ENCODE assay signal across 12 cellular contexts in the genomic region with DNA sequence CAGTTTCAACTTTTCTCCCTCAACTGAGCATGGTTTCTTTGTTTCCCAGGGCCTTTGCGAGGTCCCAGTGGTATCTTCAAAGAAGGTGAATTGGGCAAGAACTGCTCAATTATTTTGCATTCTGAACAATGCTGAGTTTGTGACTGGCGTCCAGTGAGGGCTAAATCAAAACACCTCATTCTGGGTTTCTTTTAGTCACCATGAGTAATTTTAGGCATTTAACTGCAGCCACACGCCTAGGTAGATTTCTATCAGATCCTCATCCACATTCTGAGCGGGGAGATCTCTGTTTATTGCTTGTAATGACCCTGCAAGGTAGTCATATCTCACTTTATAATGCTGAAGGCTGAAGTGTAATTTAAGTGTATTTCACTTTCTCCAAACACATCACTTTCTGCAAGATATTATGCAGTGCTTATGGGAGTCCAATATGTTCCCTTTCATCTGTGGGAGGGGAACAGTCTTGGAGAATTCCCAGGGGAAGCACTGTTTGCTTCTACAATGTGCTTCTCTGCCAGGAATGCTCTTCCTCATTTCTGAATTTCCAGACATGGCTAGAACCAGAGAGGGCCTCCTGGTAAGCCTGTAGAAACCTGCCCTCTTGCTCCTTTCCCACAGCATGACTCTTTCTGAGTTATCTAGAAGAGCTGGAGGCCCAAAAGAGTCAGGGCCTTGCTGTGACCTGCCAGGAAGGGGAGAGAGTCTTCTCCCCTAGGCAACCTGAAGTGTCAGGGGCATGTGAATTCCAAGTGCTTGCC.
DNase-seq lines count a peak whose midpoint lies in the region; ATAC-seq and TF ChIP-seq lines count a peak whose summit lies in the region.
"Had no signal": no experiment of that assay in that cellular context is flagged by ENCODE, and none has a peak within 500 bp of the region (broad histone marks: within the 10 kb centered on the region; RNA-seq: fewer than 3 reads in every experiment).

No MANE protein-coding gene starts in this region.

- H3K27me3 Mint-ChIP-seq in activated CD8-positive, alpha-beta T cell treated with anti-CD3 and anti-CD28 coated beads for 36 hours: no peaks in the 10 kb centered on the region
- no peaks in the 10 kb centered on the region for H3K27me3 Mint-ChIP-seq in activated CD8-positive, alpha-beta T cell treated with anti-CD3 and anti-CD28 coated beads, Interleukin-2, amount 10 ng/mL, durations not matched to agents 7 days and 5 days (ENCODE audit: low read depth)
- H3K27me3 Mint-ChIP-seq: B cell had no signal

- H3K4me1 ChIP-seq in thymus (ENCODE audit: control insufficient read depth, insufficient read depth, low read length): no peaks in the 10 kb centered on the region
- H3K4me1 ChIP-seq in effector memory CD4-positive, alpha-beta T cell (ENCODE audit: control insufficient read depth, insufficient read depth, low read length, poor library complexity, severe bottlenecking): no peaks in the 10 kb centered on the region

- ATAC-seq in activated CD8-positive, alpha-beta T cell treated with anti-CD3 and anti-CD28 coated beads for 36 hours: peak; percentile 37
- ATAC-seq in activated CD8-positive, alpha-beta T cell treated with anti-CD3 and anti-CD28 coated beads, Interleukin-2, amount 10 ng/mL, durations not matched to agents 7 days and 5 days: no peak
- ATAC-seq in GM21367 (IDR thresholded peaks at IDR 0.05; ENCODE audit: unreplicated experiment): no peak

- intact Hi-C loops in activated CD8-positive, alpha-beta T cell treated with anti-CD3 and anti-CD28 coated beads for 36 hours (cut with micrococcal nuclease): no loop called here

- peaks cover 24% of the 10 kb centered on the region for H3K36me3 ChIP-seq in thymus (ENCODE audit: control insufficient read depth, insufficient read depth)
- H3K36me3 ChIP-seq in effector memory CD4-positive, alpha-beta T cell (ENCODE audit: control insufficient read depth, insufficient read depth, low read length): no peaks in the 10 kb centered on the region
- H3K36me3 ChIP-seq: tibial nerve had no signal

- peaks cover 5% of the 10 kb centered on the region for H3K4me1 Mint-ChIP-seq in activated CD8-positive, alpha-beta T cell treated with anti-CD3 and anti-CD28 coated beads for 36 hours (ENCODE audit: low read depth)
- no peaks in the 10 kb centered on the region for H3K4me1 Mint-ChIP-seq in activated CD8-positive, alpha-beta T cell treated with anti-CD3 and anti-CD28 coated beads, Interleukin-2, amount 10 ng/mL, durations not matched to agents 7 days and 5 days (ENCODE audit: low read depth)
- H3K4me1 Mint-ChIP-seq: B cell had no signal

- no peaks in the 10 kb centered on the region for H3K9me3 ChIP-seq in thymus (ENCODE audit: control insufficient read depth)
- H3K9me3 ChIP-seq in effector memory CD4-positive, alpha-beta T cell (ENCODE audit: control insufficient read depth, low read length): no peaks in the 10 kb centered on the region
- H3K9me3 ChIP-seq: tibial nerve had no signal

- no peak for DNase-seq in activated CD8-positive, alpha-beta T cell treated with anti-CD3 and anti-CD28 coated beads for 36 hours
- DNase-seq in activated CD8-positive, alpha-beta T cell treated with anti-CD3 and anti-CD28 coated beads, Interleukin-2, amount 10 ng/mL, durations not matched to agents 7 days and 5 days: no peak
- DNase-seq in NCI-H69 (lab: John Stamatoyannopoulos, UW): peak; percentile 16
- DNase-seq in fibroblast of the aortic adventitia (ENCODE audit: low read depth): peak; percentile 54
- no peak for DNase-seq in NCI-H2081 (lab: John Stamatoyannopoulos, UW)
- no peak for DNase-seq in effector memory CD4-positive, alpha-beta T cell
- DNase-seq: aorta, NCI-H2227 treated with DMSO at 0.1 percent for 48 hours had no signal

- POLR2A ChIA-PET in activated CD8-positive, alpha-beta T cell treated with anti-CD3 and anti-CD28 coated beads for 36 hours (lab: Charles Lee): interaction anchor here (0.6 to 1.4 kb wide), 2 partner anchors 84 to 95 kb away, joined by 3 to 4 read pairs; no protein-coding TSS in a partner anchor
- POLR2A ChIA-PET in activated CD8-positive, alpha-beta T cell treated with anti-CD3 and anti-CD28 coated beads, Interleukin-2, amount 10 ng/mL, durations not matched to agents 7 days and 5 days (lab: Charles Lee): interaction anchor here (0.6 kb wide), 1 partner anchor 17 kb away, joined by 4 read pairs; no protein-coding TSS in a partner anchor

- WGBS in thymus: 97% methylated on average over 4 of the region's 4 CpGs

- no peak overlapping the region for H3K27ac Mint-ChIP-seq in activated CD8-positive, alpha-beta T cell treated with anti-CD3 and anti-CD28 coated beads for 36 hours
- H3K27ac Mint-ChIP-seq in activated CD8-positive, alpha-beta T cell treated with anti-CD3 and anti-CD28 coated beads, Interleukin-2, amount 10 ng/mL, durations not matched to agents 7 days and 5 days: no peak overlapping the region
- H3K27ac Mint-ChIP-seq: B cell had no signal

- H3K27me3 ChIP-seq in thymus (ENCODE audit: control insufficient read depth, insufficient read depth): no peaks in the 10 kb centered on the region
- H3K27me3 ChIP-seq in effector memory CD4-positive, alpha-beta T cell (replicated peaks; ENCODE audit: control insufficient read depth, insufficient read depth, low read length, poor library complexity, severe bottlenecking): no peaks in the 10 kb centered on the region
- H3K27me3 ChIP-seq: tibial nerve had no signal

- no peak for TF ChIP-seq CTCF in activated CD8-positive, alpha-beta T cell treated with anti-CD3 and anti-CD28 coated beads for 36 hours (IDR thresholded peaks at IDR 0.05)
- TF ChIP-seq CTCF in fibroblast of the aortic adventitia (IDR thresholded peaks at IDR 0.05; ENCODE audit: insufficient read depth, low read length): no peak

- H3K27ac ChIP-seq in thymus (ENCODE audit: low read depth): peak overlapping the region; percentile 8
- no peak overlapping the region for H3K27ac ChIP-seq in effector memory CD4-positive, alpha-beta T cell (ENCODE audit: insufficient read depth, low read length, poor library complexity, severe bottlenecking)

- H3K4me3 ChIP-seq in fibroblast of the aortic adventitia (ENCODE audit: low read depth, low read length) (no peak overlapping the region), thymus (ENCODE audit: low read length) (no peak overlapping the region)
- no peak overlapping the region for H3K4me3 ChIP-seq in effector memory CD4-positive, alpha-beta T cell (ENCODE audit: insufficient read depth, low read depth, low read length, poor library complexity, severe bottlenecking)
- H3K4me3 ChIP-seq: tibial nerve had no signal

- CTCF ChIA-PET in activated CD8-positive, alpha-beta T cell treated with anti-CD3 and anti-CD28 coated beads for 36 hours (lab: Charles Lee): interaction anchor here (1.4 to 13.1 kb wide), 2 partner anchors 12 to 132 kb away, joined by 5 to 92 read pairs; no protein-coding TSS in a partner anchor
- CTCF ChIA-PET in activated CD8-positive, alpha-beta T cell treated with anti-CD3 and anti-CD28 coated beads, Interleukin-2, amount 10 ng/mL, durations not matched to agents 7 days and 5 days (lab: Charles Lee): interaction anchor here (2.0 to 5.7 kb wide), 2 partner anchors 12 to 133 kb away, joined by 9 to 28 read pairs; no protein-coding TSS in a partner anchor

- H3K9me3 Mint-ChIP-seq in activated CD8-positive, alpha-beta T cell treated with anti-CD3 and anti-CD28 coated beads for 36 hours: no peaks in the 10 kb centered on the region
- no peaks in the 10 kb centered on the region for H3K9me3 Mint-ChIP-seq in activated CD8-positive, alpha-beta T cell treated with anti-CD3 and anti-CD28 coated beads, Interleukin-2, amount 10 ng/mL, durations not matched to agents 7 days and 5 days (ENCODE audit: insufficient read depth)

- no peak overlapping the region for H3K4me3 Mint-ChIP-seq in activated CD8-positive, alpha-beta T cell treated with anti-CD3 and anti-CD28 coated beads for 36 hours
- H3K4me3 Mint-ChIP-seq in activated CD8-positive, alpha-beta T cell treated with anti-CD3 and anti-CD28 coated beads, Interleukin-2, amount 10 ng/mL, durations not matched to agents 7 days and 5 days: no peak overlapping the region
- H3K4me3 Mint-ChIP-seq: B cell had no signal

- H3K36me3 Mint-ChIP-seq in activated CD8-positive, alpha-beta T cell treated with anti-CD3 and anti-CD28 coated beads for 36 hours (ENCODE audit: low read depth): no peaks in the 10 kb centered on the region
- no peaks in the 10 kb centered on the region for H3K36me3 Mint-ChIP-seq in activated CD8-positive, alpha-beta T cell treated with anti-CD3 and anti-CD28 coated beads, Interleukin-2, amount 10 ng/mL, durations not matched to agents 7 days and 5 days (ENCODE audit: low read depth)

Comparison
In these comparisons a context has a peak if more than half of its experiments do, and no peak if none do; other contexts are left out.
1. DNase-seq: peak in NCI-H69 (single experiment) and fibroblast of the aortic adventitia (single experiment); none in activated CD8-positive, alpha-beta T cell treated with anti-CD3 and anti-CD28 coated beads for 36 hours (single experiment), activated CD8-positive, alpha-beta T cell treated with anti-CD3 and anti-CD28 coated beads, Interleukin-2, amount 10 ng/mL, durations not matched to agents 7 days and 5 days (single experiment), NCI-H2081 (0 of 2) and effector memory CD4-positive, alpha-beta T cell (0 of 3).